ENCODE assay signal across 8 cellular contexts in genomic region chr10:47553214-47553859, GRCh38. TPM values are rescaled to one million over a fixed set of nuclear protein-coding genes. Genes with fewer than 3 reads are reported as not detected.
DNase-seq lines count a peak whose midpoint lies in the region; ATAC-seq and TF ChIP-seq lines count a peak whose summit lies in the region.
"Not testable (repeated sequence)": the region's sequence is repeated elsewhere in the genome, so short reads cannot be mapped to it uniquely, and the experiment has no call there.

No MANE protein-coding gene starts in this region.

- peak overlapping the region; percentile 72 for H3K4me3 ChIP-seq in BE2C (ENCODE audit: low read depth, low read length)

- peaks cover 12% of the 10 kb centered on the region for H3K27me3 Mint-ChIP-seq in activated CD4-positive, alpha-beta T cell treated with anti-CD3 and anti-CD28 coated beads, Interleukin-2, amount 10 ng/mL, durations not matched to agents 7 days and 5 days

- CTCF ChIA-PET in activated CD4-positive, alpha-beta T cell treated with anti-CD3 and anti-CD28 coated beads, Interleukin-2, amount 10 ng/mL, durations not matched to agents 7 days and 5 days (lab: Charles Lee), result not testable (repeated sequence)

- peak; percentile 92 for ATAC-seq in GM19351 (IDR thresholded peaks at IDR 0.05; ENCODE audit: unreplicated experiment)
- peak; percentile 86 for ATAC-seq in HG03460 (IDR thresholded peaks at IDR 0.05; ENCODE audit: unreplicated experiment)
- peak; percentile 79 for ATAC-seq in left lobe of liver

- peak overlapping the region; percentile 85 for H3K27ac Mint-ChIP-seq in activated CD4-positive, alpha-beta T cell treated with anti-CD3 and anti-CD28 coated beads, Interleukin-2, amount 10 ng/mL, durations not matched to agents 7 days and 5 days

- POLR2A ChIA-PET in activated CD4-positive, alpha-beta T cell treated with anti-CD3 and anti-CD28 coated beads, Interleukin-2, amount 10 ng/mL, durations not matched to agents 7 days and 5 days (lab: Charles Lee), result not testable (repeated sequence)

- TF ChIP-seq CTCF in BE2C (IDR thresholded peaks at IDR 0.05; ENCODE audit: low read depth, low read length), result not testable (repeated sequence)

- H3K4me1 Mint-ChIP-seq in activated CD4-positive, alpha-beta T cell treated with anti-CD3 and anti-CD28 coated beads, Interleukin-2, amount 10 ng/mL, durations not matched to agents 7 days and 5 days, result not testable (repeated sequence)

- DNase-seq in BE2C (peak; percentile 85), NCI-H524 (lab: John Stamatoyannopoulos, UW) (peak; percentile 25 to 73), dedifferentiated amniotic fluid mesenchymal stem cell (ENCODE audit: extremely low spot score) (peak; percentile 79), left lobe of liver (ENCODE audit: low spot score) (peak; percentile 94)
- peak; percentile 79 for DNase-seq in activated CD4-positive, alpha-beta T cell treated with anti-CD3 and anti-CD28 coated beads, Interleukin-2, amount 10 ng/mL, durations not matched to agents 7 days and 5 days
- peak; percentile 90 for DNase-seq in stimulated activated CD4-positive, alpha-beta T cell treated with anti-CD3 and anti-CD28 coated beads, Interleukin-1b, Interleukin-23, amount 100 ng/mL, for 48 hours

- H3K27me3 ChIP-seq in BE2C, result not testable (repeated sequence)

- peak overlapping the region; percentile 81 for H3K4me3 Mint-ChIP-seq in activated CD4-positive, alpha-beta T cell treated with anti-CD3 and anti-CD28 coated beads, Interleukin-2, amount 10 ng/mL, durations not matched to agents 7 days and 5 days

- H3K36me3 ChIP-seq in BE2C, result not testable (repeated sequence)

- not testable (repeated sequence) for H3K9me3 Mint-ChIP-seq in activated CD4-positive, alpha-beta T cell treated with anti-CD3 and anti-CD28 coated beads, Interleukin-2, amount 10 ng/mL, durations not matched to agents 7 days and 5 days

- H3K9me3 ChIP-seq in BE2C, result not testable (repeated sequence)

- H3K36me3 Mint-ChIP-seq in activated CD4-positive, alpha-beta T cell treated with anti-CD3 and anti-CD28 coated beads, Interleukin-2, amount 10 ng/mL, durations not matched to agents 7 days and 5 days (ENCODE audit: low read depth), result not testable (repeated sequence)

- not testable (repeated sequence) for H3K4me1 ChIP-seq in BE2C

RNA-seq across cellular contexts. Expression of gene AGAP9, which starts 29.9 kb away (rescaled TPM):
- 13.8 TPM for polyA plus RNA-seq in BE2C (2012; ENCODE audit: insufficient read depth, insufficient read length, low read depth)
- 1 to 10 TPM; 3.5 to 4.0 TPM for total RNA-seq in activated CD4-positive, alpha-beta T cell treated with anti-CD3 and anti-CD28 coated beads, Interleukin-2, amount 10 ng/mL, durations not matched to agents 7 days and 5 days
- total RNA-seq in left lobe of liver, result 14.8 TPM

Comparison
In these comparisons a context has a peak if more than half of its experiments do, and no peak if none do; other contexts are left out.
1. Peak in every context shown above with its lines: DNase-seq, ATAC-seq and H3K4me3 ChIP-seq.